27 cellular contexts compared by ENCODE assay signal in genomic region chr2:198702796-198703195, GRCh38.
"Had no signal": no experiment of that assay in that cellular context is flagged by ENCODE, and none has a peak within 500 bp of the region (broad histone marks: within the 10 kb centered on the region; RNA-seq: fewer than 3 reads in every experiment).

No MANE protein-coding gene starts in this region.

- ATAC-seq: activated CD8-positive, alpha-beta T cell treated with anti-CD3 and anti-CD28 coated beads for 36 hours; PC-3; SK-N-SH treated with all-trans-retinoic acid at 6 μM for 48 hours; T-cell; T-helper 17 cell had no signal

- H3K9me3 ChIP-seq: ascending aorta, Peyer's patch had no signal

- DNase-seq: activated CD4-positive, alpha-beta T cell treated with anti-CD3 and anti-CD28 coated beads, Interleukin-2, amount 10 ng/mL, durations not matched to agents 24 days and 14 days; activated CD4-positive, alpha-beta T cell treated with anti-CD3 and anti-CD28 coated beads, Interleukin-2, amount 50 U/mL, for 4 hours; activated CD4-positive, CD25-positive, alpha-beta regulatory T cell; activated CD8-positive, alpha-beta T cell treated with anti-CD3 and anti-CD28 coated beads for 36 hours; activated gamma-delta T cell; activated naive CD4-positive, alpha-beta T cell treated with Interleukin-2 at 50 U/mL for 16 hours; activated naive CD8-positive, alpha-beta T cell treated with anti-CD3 and anti-CD28 coated beads, Interleukin-2, amount 10 ng/mL, durations not matched to agents 7 days and 5 days; activated T-cell treated with anti-CD3 and anti-CD28 coated beads, Interleukin-2, amount 50 U/mL, for 24 hours; amygdala; NCI-H1048; NCI-H1105 treated with DMSO at 0.1 percent for 48 hours; NCI-H1436; NCI-H1694 treated with DMSO at 0.1 percent for 48 hours; NCI-H2029; NCI-H345; NCI-H524 treated with DMSO at 0.1 percent for 48 hours; PC-3; Peyer's patch; RPMI8226; SIG-M5; T-cell; T-helper 17 cell; T-helper 9 cell; WERI-Rb-1 had no signal

- H3K4me3 ChIP-seq: ascending aorta, cardiac muscle cell, Peyer's patch had no signal

- H3K27ac ChIP-seq: ascending aorta, cardiac muscle cell, Peyer's patch, WERI-Rb-1 had no signal

- H3K36me3 ChIP-seq: ascending aorta, cardiac muscle cell, Peyer's patch, WERI-Rb-1 had no signal

- H3K4me1 ChIP-seq: ascending aorta, Peyer's patch had no signal
